25 cellular contexts compared by ENCODE assay signal in the genomic region with DNA sequence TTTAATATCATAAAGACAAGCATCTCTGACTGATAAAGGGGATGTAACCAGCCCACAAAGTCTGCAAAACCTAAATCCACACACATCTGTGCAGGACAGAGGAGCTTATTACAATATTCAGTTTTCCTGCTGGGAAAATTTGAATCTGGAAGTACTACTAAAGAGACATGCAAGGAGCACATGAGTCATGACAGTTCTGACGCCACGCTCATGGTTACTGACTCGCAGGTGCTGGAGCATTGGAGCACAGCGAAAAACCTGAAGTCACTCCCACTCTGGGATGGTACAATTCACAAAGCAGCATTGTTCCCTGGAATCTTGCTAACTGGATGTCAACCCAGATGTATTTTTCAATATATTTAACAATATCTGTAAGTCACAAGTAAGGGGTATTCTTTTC. TPM values are rescaled to one million over a fixed set of nuclear protein-coding genes. Genes with fewer than 3 reads are reported as not detected.
DNase-seq lines count a peak whose midpoint lies in the region; ATAC-seq, FAIRE-seq and TF ChIP-seq lines count a peak whose summit lies in the region.
"Had no signal": no experiment of that assay in that cellular context is flagged by ENCODE, and none has a peak within 500 bp of the region (broad histone marks: within the 10 kb centered on the region; RNA-seq: fewer than 3 reads in every experiment).

No MANE protein-coding gene starts in this region.

- ATAC-seq in A549 (peak in 1 of 2 experiments; percentile 17; a peak in 2 of 6 replicates), RWPE2 (ENCODE audit: low read depth) (peak; percentile 48; the same call in 2 of the 3 replicates), Right ventricle myocardium inferior (no peak), gastrocnemius medialis (no peak), HG03108 (IDR thresholded peaks at IDR 0.05; ENCODE audit: unreplicated experiment) (no peak)
- ATAC-seq: activated CD4-positive, alpha-beta T cell treated with anti-CD3 and anti-CD28 coated beads for 36 hours; activated T-cell treated with anti-CD3 and anti-CD28 coated beads, Interleukin-2, amount 50 U/mL, for 4 hours; lower lobe of right lung had no signal

- H3K36me3 ChIP-seq in RWPE2 (ENCODE audit: low read depth) (no peaks in the 10 kb centered on the region), gastrocnemius medialis (no peaks in the 10 kb centered on the region)
- H3K36me3 ChIP-seq: lower lobe of right lung had no signal

- 0 out of 3 replicates have a peak overlapping the region, but pooled peaks have one; percentile 3 for H3K4me2 ChIP-seq in A549

- H3K27ac ChIP-seq in A549 (peak overlapping the region in 1 of 2 experiments; percentile 70; a peak in 1 of 6 replicates), RWPE2 (ENCODE audit: poor library complexity, severe bottlenecking) (no peak overlapping the region), gastrocnemius medialis (no peak overlapping the region)
- H3K27ac ChIP-seq: lower lobe of right lung had no signal

- CTCF ChIA-PET in A549 (lab: Yijun Ruan, JAX) = interaction anchor here (0.8 to 5.0 kb wide), 15 partner anchors 10 to 181 kb away, joined by 3 to 44 read pairs (median 6); partner anchors contain the start of gene ETFA

- TF ChIP-seq POLR2A in A549 (IDR thresholded peaks at IDR 0.05; ENCODE audit: low read length) (no peak), gastrocnemius medialis (IDR thresholded peaks at IDR 0.05) (no peak)

- TF ChIP-seq CTCF in A549 (IDR thresholded peaks at IDR 0.05) (no peak), RWPE2 (IDR thresholded peaks at IDR 0.05; ENCODE audit: poor library complexity, severe bottlenecking) (no peak), fibroblast of mammary gland (conservative IDR thresholded peaks at IDR 0.05; ENCODE audit: control insufficient read depth, insufficient read depth, low read depth, low read length) (no peak), gastrocnemius medialis (IDR thresholded peaks at IDR 0.05 in 4 of 5, conservative IDR thresholded peaks at IDR 0.05 in 1 of 5) (no peak)

- H3K9me3 ChIP-seq in A549 (no peaks in the 10 kb centered on the region), RWPE2 (ENCODE audit: severe bottlenecking) (no peaks in the 10 kb centered on the region), gastrocnemius medialis (no peaks in the 10 kb centered on the region)
- H3K9me3 ChIP-seq: lower lobe of right lung had no signal

- no peak for TF ChIP-seq EP300 in A549 (IDR thresholded peaks at IDR 0.05)

- DNase-seq in A549 (ENCODE audit: low read depth in 1 of 2, low spot score in 1 of 2) = peak in 1 of 2 experiments; percentile 66
- DNase-seq in HCEC 1CT = peak; percentile 52
- no peak for DNase-seq in RWPE2 (ENCODE audit: low spot score)
- peak; percentile 67 for DNase-seq in fibroblast of mammary gland (ENCODE audit: low read depth)
- no peak for DNase-seq in T-helper 1 cell
- no peak for DNase-seq in Right ventricle myocardium inferior (ENCODE audit: missing footprints)
- no peak for DNase-seq in gastrocnemius medialis
- DNase-seq: activated CD4-positive, alpha-beta T cell treated with anti-CD3 and anti-CD28 coated beads for 36 hours; activated naive CD4-positive, alpha-beta T cell; activated T-cell treated with anti-CD3 and anti-CD28 coated beads, Interleukin-2, amount 50 U/mL, for 4 hours; C1 segment of cervical spinal cord; central memory CD4-positive, alpha-beta T cell; dermis blood vessel endothelial cell; hypothalamus; lower lobe of right lung; MM.1S; NCI-H1436; NCI-H2171; NCI-H69; posterior cingulate gyrus; SHP77 had no signal

- POLR2A ChIA-PET in A549 (lab: Yijun Ruan, JAX) = no interaction called here

- no peaks in the 10 kb centered on the region for H3K27me3 ChIP-seq in RWPE2 (ENCODE audit: insufficient read depth, poor library complexity, severe bottlenecking)
- peaks cover 7 to 18% (median 12%) of the 10 kb centered on the region in 3 donors for H3K27me3 ChIP-seq in gastrocnemius medialis

- H3K4me3 ChIP-seq in A549 (no peak overlapping the region), RWPE2 (ENCODE audit: severe bottlenecking) (no peak overlapping the region), fibroblast of mammary gland (ENCODE audit: control insufficient read depth, low read depth, low read length) (no peak overlapping the region), gastrocnemius medialis (no peak overlapping the region)
- H3K4me3 ChIP-seq: lower lobe of right lung had no signal

- peaks cover 42% of the 10 kb centered on the region for H3K4me1 ChIP-seq in A549
- no peaks in the 10 kb centered on the region for H3K4me1 ChIP-seq in RWPE2 (ENCODE audit: insufficient read depth, poor library complexity, severe bottlenecking)
- H3K4me1 ChIP-seq in gastrocnemius medialis = peaks cover 4 to 14% of the 10 kb centered on the region in 2 donors
- H3K4me1 ChIP-seq: lower lobe of right lung had no signal

- in situ Hi-C loops in gastrocnemius medialis (cut with MboI; ENCODE audit: low sequenced_read_pairs in 4 of 4) = loop anchor here in 1 of 4 donors (25.0 kb wide), 1 partner anchor 142 kb away; no protein-coding TSS in a partner anchor

- no peak for TF ChIP-seq RAD21 in A549 (conservative IDR thresholded peaks at IDR 0.05 in 1 of 2, IDR thresholded peaks at IDR 0.05 in 1 of 2)

- WGBS in A549 (ENCODE audit: missing lambda C conversion rate) = 59% methylated on average over 4 of the region's 4 CpGs

- intact Hi-C loops in Right ventricle myocardium inferior (cut with DNase I) (loop anchor here (2.0 kb wide), 2 partner anchors 94 to 132 kb away; no protein-coding TSS in a partner anchor), gastrocnemius medialis (cut with DNase I; ENCODE audit: low total_unique reads) (loop anchor here (5.0 kb wide), 1 partner anchor 177 kb away; no protein-coding TSS in a partner anchor)

- FAIRE-seq in A549 (lab: Jason Lieb, UNC) = no peak
- FAIRE-seq: urothelium cell line had no signal

TF ChIP-seq in A549, 52 proteins besides CTCF, POLR2A, EP300 and RAD21:
- TF ChIP-seq FOSL2 (IDR thresholded peaks at IDR 0.05) = no peak
- peak; percentile 62 for TF ChIP-seq FOSL2 (CRISPR knock-in tag; IDR thresholded peaks at IDR 0.05)
- TF ChIP-seq SREBF2 (IDR thresholded peaks at IDR 0.05) = no peak
- TF ChIP-seq, protein P1, sequence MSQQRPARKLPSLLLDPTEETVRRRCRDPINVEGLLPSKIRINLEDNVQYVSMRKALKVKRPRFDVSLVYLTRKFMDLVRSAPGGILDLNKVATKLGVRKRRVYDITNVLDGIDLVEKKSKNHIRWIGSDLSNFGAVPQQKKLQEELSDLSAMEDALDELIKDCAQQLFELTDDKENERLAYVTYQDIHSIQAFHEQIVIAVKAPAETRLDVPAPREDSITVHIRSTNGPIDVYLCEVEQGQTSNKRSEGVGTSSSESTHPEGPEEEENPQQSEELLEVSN (IDR thresholded peaks at IDR 0.05; ENCODE audit: borderline replicate concordance, low read depth) = no peak
- no peak for TF ChIP-seq CHD2 (IDR thresholded peaks at IDR 0.05; ENCODE audit: low read length, partially characterized antibody)

RNA-seq across cellular contexts. Expression of gene ISL2, which starts 7.6 kb away (rescaled TPM):
- polyA plus RNA-seq in A549 (2011; rRNA removed) (2.6 TPM in 2 replicates), A549 (2017; fragmentation: RNase III; extraction: RNeasy Plus Mini Kit Qiagen cat#74134 plus additional on column Dnase treatment) (2.6 to 3.8 TPM (median 3.2 TPM) in 3 replicates)
- polyA plus RNA-seq in A549 (2012; cell fraction: cytosol; rRNA removed) = 6.5 and 7.1 TPM in 2 replicates
- 27.0 and 30.9 TPM in 2 replicates for polyA plus RNA-seq in A549 (2012; cell fraction: nucleus; rRNA removed)
- polyA minus RNA-seq in A549 (2011; rRNA and poly(A)+ RNA removed) = 2.5 and 3.2 TPM in 2 replicates
- total RNA-seq in Right ventricle myocardium inferior (not detected), gastrocnemius medialis (not detected)
- total RNA-seq: aorta, neural crest cell had no signal
- polyA plus RNA-seq: aorta had no signal

RNA-seq across cellular contexts. Expression of gene ETFA, which starts 17.7 kb away (rescaled TPM):
- polyA plus RNA-seq in A549 (2011; rRNA removed) (395 and 412 TPM in 2 replicates), A549 (2017; fragmentation: RNase III; extraction: RNeasy Plus Mini Kit Qiagen cat#74134 plus additional on column Dnase treatment) (235 to 243 TPM (median 243 TPM) in 3 replicates)
- 207 and 218 TPM in 2 replicates for polyA plus RNA-seq in A549 (2012; cell fraction: cytosol; rRNA removed)
- 73.2 and 78.9 TPM in 2 replicates for polyA plus RNA-seq in A549 (2012; cell fraction: nucleus; rRNA removed)
- polyA minus RNA-seq in A549 (2011; rRNA and poly(A)+ RNA removed) = 159 and 171 TPM in 2 replicates
- total RNA-seq in Right ventricle myocardium inferior (498 TPM), gastrocnemius medialis (100 to 1,000 TPM; 179 to 261 (median 227) TPM)

Comparison
In these comparisons a context has a peak if more than half of its experiments do, and no peak if none do; other contexts are left out.
1. DNase-seq: peak in HCEC 1CT (single experiment) and fibroblast of mammary gland (single experiment); none in RWPE2 (single experiment), T-helper 1 cell (0 of 5), Right ventricle myocardium inferior (single experiment) and gastrocnemius medialis (0 of 2).